Comparison of ENCODE assay signal across 8 cellular contexts in the genomic region with DNA sequence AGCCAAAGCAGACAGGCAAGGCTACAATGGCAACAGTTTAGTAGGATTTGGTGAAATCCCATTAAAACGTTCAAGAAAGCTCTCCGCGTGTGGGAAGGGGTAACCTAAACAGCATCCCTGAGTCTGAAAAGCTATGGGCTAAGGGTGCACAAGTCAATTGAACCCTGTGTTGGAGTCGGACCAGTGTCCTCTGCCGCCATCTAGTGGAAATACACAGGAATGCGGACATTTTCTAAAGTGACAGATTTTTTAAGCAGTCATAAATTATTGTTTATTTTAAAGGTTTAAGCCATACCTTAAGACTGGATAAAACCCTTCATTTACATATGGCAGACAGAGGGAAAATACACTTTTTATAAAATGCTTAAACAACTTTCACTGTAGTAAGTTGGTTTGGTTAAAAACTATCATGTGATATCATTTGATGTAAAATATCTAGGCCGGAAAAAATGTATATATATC. TPM values are rescaled to one million over a fixed set of nuclear protein-coding genes. Genes with fewer than 3 reads are reported as not detected.
A peak's percentile ranks its signal among the peaks of the same experiment; 100 is the strongest.
DNase-seq lines count a peak whose midpoint lies in the region; ATAC-seq and TF ChIP-seq lines count a peak whose summit lies in the region.

No MANE protein-coding gene starts in this region.

- peak in 1 of 4 donors; percentile 46 for ATAC-seq in heart left ventricle
- ATAC-seq in GM18867 (IDR thresholded peaks at IDR 0.05; ENCODE audit: unreplicated experiment): no peak
- ATAC-seq in GM21717 (IDR thresholded peaks at IDR 0.05; ENCODE audit: unreplicated experiment): no peak

- H3K27ac ChIP-seq in heart left ventricle: no peak overlapping the region

- TF ChIP-seq CTCF in heart left ventricle (IDR thresholded peaks at IDR 0.05): peak; percentile 58 to 87 (median 78)
- TF ChIP-seq CTCF in retinal pigment epithelial cell (conservative IDR thresholded peaks at IDR 0.05; ENCODE audit: low read depth, low read length): peak; percentile 78

- peaks cover 0 to 3% (median 0%) of the 10 kb centered on the region in 9 donors for H3K27me3 ChIP-seq in heart left ventricle

- no peaks in the 10 kb centered on the region for H3K4me1 ChIP-seq in heart left ventricle

- in situ Hi-C loops in SK-MEL-5 (cut with HindIII; ENCODE audit: low pct_unique_long_range_greater_than_20kb, low sequenced_read_pairs): no loop called here

- no peak overlapping the region for H3K4me3 ChIP-seq in heart left ventricle
- H3K4me3 ChIP-seq in retinal pigment epithelial cell (ENCODE audit: low read length): no peak overlapping the region

- intact Hi-C loops in heart left ventricle (cut with DNase I): loop anchor here in 9 of 10 donors (1.0 to 10.0 kb wide), 8 partner anchors 101 to 373 kb away; no protein-coding TSS in a partner anchor

- no peak for TF ChIP-seq POLR2A in heart left ventricle (IDR thresholded peaks at IDR 0.05)

- DNase-seq in Daoy (ENCODE audit: low read depth) (peak; percentile 57), KG1 (lab: John Stamatoyannopoulos, UW) (peak; percentile 22), SK-MEL-5 (ENCODE audit: low read depth, low spot score) (peak; percentile 72), heart left ventricle (peak in 2 of 5 donors; percentile 13 to 32), retinal pigment epithelial cell (ENCODE audit: low read depth) (no peak)
- peak; percentile 46 for DNase-seq in activated naive CD4-positive, alpha-beta T cell treated with anti-CD3 and anti-CD28 coated beads, Interleukin-2, amount 50 U/mL, for 16 hours

- H3K9me3 ChIP-seq in heart left ventricle: no peaks in the 10 kb centered on the region

- WGBS in heart left ventricle, 4 donors: 12 to 15% (median 14%) methylated on average over 7 of the region's 7 CpGs

- H3K36me3 ChIP-seq in heart left ventricle: no peaks in the 10 kb centered on the region

RNA-seq across cellular contexts. Expression of a gene that starts 26.5 kb away (rescaled TPM):
- 35.3 and 42.8 TPM in 2 replicates for total RNA-seq in Daoy (2014; rRNA removed; shearing (Covaris generic))
- total RNA-seq in SK-MEL-5 (2014; rRNA removed; shearing (Covaris generic)): 33.5 and 49.8 TPM in 2 replicates
- 101 and 116 TPM in 2 replicates for polyA plus RNA-seq in SK-MEL-5 (2015; cell fraction: cytosol; rRNA removed)
- polyA plus RNA-seq in SK-MEL-5 (2015; cell fraction: nucleus; rRNA removed): 35.4 and 46.8 TPM in 2 replicates
- 10 to 100 TPM; 39.8 to 86.8 (median 70.5) TPM for total RNA-seq in heart left ventricle
- 100 to 1,000 TPM in 1 of 2 donors, 10 to 100 TPM in 1; 34.6 to 109 TPM for polyA plus RNA-seq in heart left ventricle
